Comparison of ENCODE assay signal across 16 cellular contexts in genomic region chr18:68837665-68838390, GRCh38. TPM values are rescaled to one million over a fixed set of nuclear protein-coding genes. Genes with fewer than 3 reads are reported as not detected.
DNase-seq lines count a peak whose midpoint lies in the region; ATAC-seq and TF ChIP-seq lines count a peak whose summit lies in the region.
"Had no signal": no experiment of that assay in that cellular context is flagged by ENCODE, and none has a peak within 500 bp of the region (broad histone marks: within the 10 kb centered on the region; RNA-seq: fewer than 3 reads in every experiment).

No MANE protein-coding gene starts in this region.

- ATAC-seq in PC-3 (peak; percentile 60), upper lobe of left lung (ENCODE audit: low FRiP score in 2 of 2) (peak in 1 of 2 donors; percentile 55), GM21576 (IDR thresholded peaks at IDR 0.05; ENCODE audit: unreplicated experiment) (no peak)
- ATAC-seq: heart right ventricle; naive thymus-derived CD4-positive, alpha-beta T cell; stimulated activated effector memory CD8-positive, alpha-beta T cell treated with anti-CD3 and anti-CD28 coated beads, Interleukin-12 subunit alpha, Interleukin-12 subunit beta, amount 100 ng/mL, for 72 hours had no signal

- intact Hi-C loops in PC-3 (cut with micrococcal nuclease) (no loop called here), lower leg skin (cut with DNase I; ENCODE audit: low total_unique reads) (no loop called here)

- peak overlapping the region; percentile 17; the same call in 1 of the 2 replicates for H3K4me2 ChIP-seq in PC-3 (ENCODE audit: low read length)

- no TSS peak for BruUV-seq in PC-3 (replicated peaks; lab: Mats Ljungman, UMichigan)

- H3K4me3 ChIP-seq in PC-3 (ENCODE audit: low read length) (no peak overlapping the region), foreskin fibroblast (ENCODE audit: low read depth in 1 of 2, low read length in 2 of 2) (no peak overlapping the region), upper lobe of left lung (no peak overlapping the region), lower leg skin (ENCODE audit: low read depth, poor library complexity, severe bottlenecking) (no peak overlapping the region)
- H3K4me3 ChIP-seq: HAP-1, heart right ventricle had no signal

- H3K9me3 ChIP-seq in PC-3 (ENCODE audit: low read length) (no peaks in the 10 kb centered on the region), upper lobe of left lung (no peaks in the 10 kb centered on the region)
- H3K9me3 ChIP-seq: HAP-1, heart right ventricle had no signal

- TF ChIP-seq POLR2A in upper lobe of left lung (IDR thresholded peaks at IDR 0.05), result no peak
- TF ChIP-seq POLR2A in lower leg skin (IDR thresholded peaks at IDR 0.05), result no peak

- no peak overlapping the region for H2AFZ ChIP-seq in PC-3 (ENCODE audit: low read length)

- CTCF ChIA-PET in PC-3 (lab: Charles Lee), result no interaction called here

- H3K9me2 ChIP-seq in PC-3 (replicated peaks; ENCODE audit: low read length), result no peaks in the 10 kb centered on the region

- H3K27ac ChIP-seq in PC-3 (ENCODE audit: low read length) (peak overlapping the region; percentile 84), upper lobe of left lung (peak overlapping the region; percentile 49 to 62 (median 58))

- H4K20me1 ChIP-seq in PC-3 (ENCODE audit: low read length), result no peaks in the 10 kb centered on the region

- TF ChIP-seq CTCF in PC-3 (conservative IDR thresholded peaks at IDR 0.05; ENCODE audit: low read depth, low read length) (no peak), foreskin fibroblast (IDR thresholded peaks at IDR 0.05; ENCODE audit: low read depth, low read length) (no peak), upper lobe of left lung (IDR thresholded peaks at IDR 0.05) (no peak), lower leg skin (IDR thresholded peaks at IDR 0.05) (no peak)

- no peak for TF ChIP-seq EP300 in upper lobe of left lung (IDR thresholded peaks at IDR 0.05)

- 76 to 79% methylated on average over 6 of the region's 6 CpGs for WGBS in upper lobe of left lung, 2 donors
- WGBS in lower leg skin, 2 donors, result 50 to 62% methylated on average over 6 of the region's 6 CpGs

- H3K79me2 ChIP-seq in PC-3 (ENCODE audit: low read length), result no peaks in the 10 kb centered on the region

- no peaks in the 10 kb centered on the region for H3F3A ChIP-seq in PC-3 (ENCODE audit: low read length, unreplicated experiment)

- H3K27me3 ChIP-seq in PC-3 (ENCODE audit: low read length) (no peaks in the 10 kb centered on the region), upper lobe of left lung (no peaks in the 10 kb centered on the region)
- H3K27me3 ChIP-seq: heart right ventricle had no signal

- H3K9ac ChIP-seq in PC-3 (ENCODE audit: low read length), result peak overlapping the region; percentile 54

- DNase-seq in GM03348 (ENCODE audit: low spot score), result peak; percentile 37
- DNase-seq in PC-3, result peak; percentile 35
- DNase-seq in foreskin fibroblast, result peak; percentile 64 to 75
- DNase-seq in upper lobe of left lung, result no peak
- DNase-seq in inferior parietal cortex (ENCODE audit: extremely low spot score), result no peak
- DNase-seq in lower leg skin (ENCODE audit: low spot score in 2 of 2), result no peak
- DNase-seq: activated CD8-positive, alpha-beta memory T cell treated with anti-CD3 and anti-CD28 coated beads, Interleukin-2, amount 50 U/mL, for 4 hours; Calu3; heart right ventricle; naive thymus-derived CD4-positive, alpha-beta T cell; NCI-H1092; stimulated activated CD4-positive, alpha-beta T cell treated with anti-CD3 and anti-CD28 coated beads, Interleukin-4, amount 100 ng/mL, for 4 hours; SW 1271 had no signal

- H3K36me3 ChIP-seq in PC-3 (ENCODE audit: low read depth, low read length), result no peaks in the 10 kb centered on the region
- H3K36me3 ChIP-seq in upper lobe of left lung, result no peaks in the 10 kb centered on the region
- H3K36me3 ChIP-seq: HAP-1, heart right ventricle had no signal

- H3K4me1 ChIP-seq in PC-3 (ENCODE audit: insufficient read depth, low read length), result peaks cover 28% of the 10 kb centered on the region
- peaks cover 0 to 7% (median 2%) of the 10 kb centered on the region in 4 donors for H3K4me1 ChIP-seq in upper lobe of left lung

- POLR2A ChIA-PET in PC-3 (lab: Charles Lee; ENCODE audit: unreplicated experiment), result interaction anchor here (0.6 kb wide), 1 partner anchor 1226 kb away, joined by 11 read pairs; no protein-coding TSS in a partner anchor

RNA-seq across cellular contexts. Expression of gene CCDC102B, which starts 39.9 kb away (rescaled TPM):
- total RNA-seq in PC-3 (2014; rRNA removed) (2.2 and 2.4 TPM in 2 replicates), upper lobe of left lung (10 to 100 TPM in 5 of 6 donors, 1 to 10 TPM in 1; 6.2 to 51.3 (median 20.3) TPM), lower leg skin (1 to 10 TPM in 2 of 4 donors, under 1 TPM in 2; 0.72 to 2.1 (median 1.5) TPM)

Comparison
In these comparisons a context has a peak if more than half of its experiments do, and no peak if none do; other contexts are left out.
1. DNase-seq: peak in GM03348 (single experiment), PC-3 (single experiment) and foreskin fibroblast (2 of 2); none in upper lobe of left lung (0 of 2), inferior parietal cortex (single experiment) and lower leg skin (0 of 2).